In genomic region chr9:88392549-88392948, GRCh38 we compare ENCODE assay signal across 13 cellular contexts.
"Had no signal": no experiment of that assay in that cellular context is flagged by ENCODE, and none has a peak within 500 bp of the region (broad histone marks: within the 10 kb centered on the region; RNA-seq: fewer than 3 reads in every experiment).

No MANE protein-coding gene starts in this region.

- H3K27me3 ChIP-seq: cardiac muscle cell, foreskin keratinocyte, suprapubic skin, upper lobe of left lung had no signal

- H3K36me3 ChIP-seq: cardiac muscle cell, left ventricle myocardium inferior, suprapubic skin, upper lobe of left lung had no signal

- H3K4me3 ChIP-seq: cardiac muscle cell, coronary artery, left ventricle myocardium inferior, suprapubic skin, upper lobe of left lung had no signal

- H3K9me3 ChIP-seq: left ventricle myocardium inferior, suprapubic skin, upper lobe of left lung had no signal

- ATAC-seq: foreskin keratinocyte; natural killer cell treated with Interleukin-12 subunit alpha and Interleukin-12 subunit beta and Interleukin-15 and Interleukin-18, amount 100 ng/mL, for 72 hours; sciatic nerve; stimulated activated naive CD8-positive, alpha-beta T cell treated with anti-CD3 and anti-CD28 coated beads, Interleukin-15, Interleukin-2, amounts not matched to agents 100 U/mL and 50 U/mL, for 24 hours had no signal

- H3K27ac ChIP-seq: cardiac muscle cell, coronary artery, foreskin keratinocyte, left ventricle myocardium inferior, suprapubic skin had no signal

- DNase-seq: activated CD4-positive, CD25-positive, alpha-beta regulatory T cell treated with anti-CD3 and anti-CD28 coated beads, Interleukin-2, amount 50 U/mL, for 72 hours; activated naive CD4-positive, alpha-beta T cell; effector CD8-positive, alpha-beta T cell; foreskin keratinocyte; left ventricle myocardium inferior; mesenchymal stem cell; stimulated activated naive CD8-positive, alpha-beta T cell treated with anti-CD3 and anti-CD28 coated beads, Interleukin-15, Interleukin-2, amounts not matched to agents 100 U/mL and 50 U/mL, for 24 hours; upper lobe of left lung had no signal
